In genomic region chr7:1225462-1226154, GRCh38 we compare ENCODE assay signal across 8 cellular contexts. TPM values are rescaled to one million over a fixed set of nuclear protein-coding genes. Genes with fewer than 3 reads are reported as not detected.
DNase-seq lines count a peak whose midpoint lies in the region; ATAC-seq, FAIRE-seq and TF ChIP-seq lines count a peak whose summit lies in the region.

No MANE protein-coding gene starts in this region.

- no peak overlapping the region for H3K4me3 ChIP-seq in DND-41 (ENCODE audit: low read depth in 1 of 2, low read length in 2 of 2)
- no peak overlapping the region for H3K4me3 ChIP-seq in astrocyte (ENCODE audit: insufficient read depth, low read depth, low read length)

- H3K4me2 ChIP-seq in DND-41 (ENCODE audit: insufficient read depth, low read length) (no peak overlapping the region), astrocyte (ENCODE audit: low read length) (no peak overlapping the region)

- no peaks in the 10 kb centered on the region for H3K27me3 ChIP-seq in DND-41 (ENCODE audit: insufficient read depth, low read length, poor library complexity)
- peaks cover 72% of the 10 kb centered on the region for H3K27me3 ChIP-seq in astrocyte (ENCODE audit: insufficient read depth, low read length)

- H3K27ac Mint-ChIP-seq in astrocyte (ENCODE audit: unreplicated experiment), result peak overlapping the region; percentile 55
- H3K27ac Mint-ChIP-seq in stimulated activated naive CD8-positive, alpha-beta T cell treated with anti-CD3 and anti-CD28 coated beads, Interleukin-15, amount 100 ng/mL, for 72 hours, result no peak overlapping the region

- no peak overlapping the region for H2AFZ ChIP-seq in DND-41 (ENCODE audit: low read depth, low read length)
- no peak overlapping the region for H2AFZ ChIP-seq in astrocyte (ENCODE audit: low read depth, low read length)

- 0 out of 2 replicates have a peak, but pooled peaks cover 3% of the 10 kb centered on the region for H4K20me1 ChIP-seq in DND-41 (ENCODE audit: insufficient read depth, low read length)
- peaks cover 7% of the 10 kb centered on the region for H4K20me1 ChIP-seq in astrocyte (ENCODE audit: insufficient read depth, low read length)

- H3K79me2 ChIP-seq in DND-41 (ENCODE audit: insufficient read depth, low read length) (no peaks in the 10 kb centered on the region), astrocyte (ENCODE audit: insufficient read depth, low read length) (no peaks in the 10 kb centered on the region)

- no peak for DNase-seq in DND-41
- peak; percentile 57 for DNase-seq in RPMI8226
- no peak for DNase-seq in astrocyte (ENCODE audit: low read depth)
- DNase-seq in left lobe of liver (ENCODE audit: low spot score), result no peak
- peak; percentile 48 to 64 for DNase-seq in stimulated activated naive CD8-positive, alpha-beta T cell treated with anti-CD3 and anti-CD28 coated beads, Interleukin-15, amount 100 ng/mL, for 72 hours
- DNase-seq in NCI-H446 treated with DMSO at 0.1 percent for 48 hours (lab: John Stamatoyannopoulos, UW), result no peak

- no peaks in the 10 kb centered on the region for H3K4me1 ChIP-seq in DND-41 (ENCODE audit: insufficient read depth, low read length)
- H3K4me1 ChIP-seq in astrocyte (ENCODE audit: insufficient read depth, low read length), result no peaks in the 10 kb centered on the region

- no peak for TF ChIP-seq POLR2A in GM18505 (IDR thresholded peaks at IDR 0.05; ENCODE audit: borderline replicate concordance, extremely low read depth, insufficient read depth, insufficient read length)

- peaks cover 2% of the 10 kb centered on the region for H3K36me3 Mint-ChIP-seq in astrocyte (ENCODE audit: low read depth, unreplicated experiment)

- H3K9me3 Mint-ChIP-seq in astrocyte (ENCODE audit: unreplicated experiment), result peaks cover 15% of the 10 kb centered on the region
- no peaks in the 10 kb centered on the region for H3K9me3 Mint-ChIP-seq in stimulated activated naive CD8-positive, alpha-beta T cell treated with anti-CD3 and anti-CD28 coated beads, Interleukin-15, amount 100 ng/mL, for 72 hours

- no peak for FAIRE-seq in astrocyte (lab: Jason Lieb, UNC)

- H3K27ac ChIP-seq in DND-41 (ENCODE audit: low read length) (no peak overlapping the region), astrocyte (ENCODE audit: low read depth, low read length) (no peak overlapping the region)

- H3K9me3 ChIP-seq in DND-41 (ENCODE audit: insufficient read depth, low read length, severe bottlenecking), result no peaks in the 10 kb centered on the region
- no peaks in the 10 kb centered on the region for H3K9me3 ChIP-seq in astrocyte (ENCODE audit: insufficient read depth, low read depth, low read length)

- H3K4me3 Mint-ChIP-seq in astrocyte (ENCODE audit: unreplicated experiment), result no peak overlapping the region
- H3K4me3 Mint-ChIP-seq in stimulated activated naive CD8-positive, alpha-beta T cell treated with anti-CD3 and anti-CD28 coated beads, Interleukin-15, amount 100 ng/mL, for 72 hours, result no peak overlapping the region

- no peak overlapping the region for H3K9ac ChIP-seq in DND-41 (ENCODE audit: low read depth, low read length)
- no peak overlapping the region for H3K9ac ChIP-seq in astrocyte (ENCODE audit: low read length)

- peaks cover 58% of the 10 kb centered on the region for H3K27me3 Mint-ChIP-seq in astrocyte (ENCODE audit: low read depth, unreplicated experiment)
- H3K27me3 Mint-ChIP-seq in stimulated activated naive CD8-positive, alpha-beta T cell treated with anti-CD3 and anti-CD28 coated beads, Interleukin-15, amount 100 ng/mL, for 72 hours, result peaks cover 88% of the 10 kb centered on the region

- peak; percentile 38 for TF ChIP-seq CTCF in DND-41 (IDR thresholded peaks at IDR 0.05; ENCODE audit: borderline replicate concordance, extremely low read depth, low read length, poor library complexity, severe bottlenecking)
- TF ChIP-seq CTCF in astrocyte (IDR thresholded peaks at IDR 0.05; ENCODE audit: insufficient read depth, low read depth, low read length), result peak; percentile 48

- H3K4me1 Mint-ChIP-seq in astrocyte (ENCODE audit: low read depth, unreplicated experiment), result no peaks in the 10 kb centered on the region
- H3K4me1 Mint-ChIP-seq in stimulated activated naive CD8-positive, alpha-beta T cell treated with anti-CD3 and anti-CD28 coated beads, Interleukin-15, amount 100 ng/mL, for 72 hours, result peaks cover 19% of the 10 kb centered on the region

- ATAC-seq in DND-41 (ENCODE audit: insufficient read depth, low read depth), result no peak
- peak; percentile 69 for ATAC-seq in left lobe of liver
- peak; percentile 52 for ATAC-seq in stimulated activated naive CD8-positive, alpha-beta T cell treated with anti-CD3 and anti-CD28 coated beads, Interleukin-15, amount 100 ng/mL, for 72 hours
- no peak for ATAC-seq in HG03520 (IDR thresholded peaks at IDR 0.05; ENCODE audit: unreplicated experiment)
- no peak for ATAC-seq in GM18505 (IDR thresholded peaks at IDR 0.05; ENCODE audit: unreplicated experiment)

- H3K36me3 ChIP-seq in DND-41 (ENCODE audit: insufficient read depth, low read length) (no peaks in the 10 kb centered on the region), astrocyte (ENCODE audit: insufficient read depth, low read length) (no peaks in the 10 kb centered on the region)

RNA-seq across cellular contexts. Expression of gene UNCX, which starts 7.1 kb away (rescaled TPM):
- total RNA-seq in astrocyte (not detected in 2 replicates), left lobe of liver (not detected)

Comparison
In these comparisons a context has a peak if more than half of its experiments do, and no peak if none do; other contexts are left out.
1. ATAC-seq: peak in left lobe of liver (single experiment) and stimulated activated naive CD8-positive, alpha-beta T cell treated with anti-CD3 and anti-CD28 coated beads, Interleukin-15, amount 100 ng/mL, for 72 hours (single experiment); none in DND-41 (single experiment), HG03520 (single experiment) and GM18505 (single experiment).
2. DNase-seq: peak in RPMI8226 (single experiment) and stimulated activated naive CD8-positive, alpha-beta T cell treated with anti-CD3 and anti-CD28 coated beads, Interleukin-15, amount 100 ng/mL, for 72 hours (2 of 2); none in DND-41 (single experiment), astrocyte (single experiment), left lobe of liver (single experiment) and NCI-H446 treated with DMSO at 0.1 percent for 48 hours (single experiment).